ENCODE assay signal across 1 cellular context in the genomic region with DNA sequence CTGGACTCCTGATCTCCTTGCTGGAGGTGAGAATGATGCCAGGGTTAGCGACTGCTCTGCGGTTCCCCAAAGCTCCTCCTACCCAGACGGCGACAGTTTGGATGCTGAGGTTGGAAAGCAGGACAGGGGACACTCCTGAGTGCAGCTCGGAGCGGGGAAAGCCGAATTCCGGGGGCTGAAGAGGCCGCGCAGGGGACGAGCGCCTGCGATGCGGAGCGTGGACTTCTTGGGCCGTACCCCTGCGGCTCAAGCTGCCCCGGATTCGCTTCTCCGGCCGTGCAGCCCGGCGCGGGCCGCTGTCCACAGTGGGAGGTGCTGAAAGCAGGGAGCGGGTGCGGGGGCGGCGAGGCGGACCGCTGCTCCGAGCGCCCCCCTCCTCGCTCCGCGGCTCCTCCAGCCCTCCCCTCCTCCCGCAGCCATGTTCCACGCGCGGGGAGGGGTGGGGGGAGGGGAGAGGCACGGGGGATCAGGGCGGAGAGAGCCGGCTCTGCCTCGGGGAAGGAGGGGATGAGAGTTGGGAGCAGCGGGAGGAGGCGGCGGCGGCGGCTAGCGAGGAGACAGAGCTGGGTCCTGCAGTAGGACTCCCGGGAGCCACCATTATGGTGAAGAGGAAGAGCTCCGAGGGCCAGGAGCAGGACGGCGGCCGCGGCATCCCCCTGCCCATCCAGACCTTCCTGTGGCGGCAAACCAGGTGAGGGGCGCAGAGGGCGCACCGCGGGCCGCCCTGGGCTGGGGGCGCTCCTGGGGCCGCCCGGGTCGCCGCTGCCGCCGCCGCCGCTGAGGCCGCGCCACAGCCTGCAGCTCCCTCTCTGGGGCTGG.
TF ChIP-seq lines count a peak whose summit lies in the region.

A gene with protein sequence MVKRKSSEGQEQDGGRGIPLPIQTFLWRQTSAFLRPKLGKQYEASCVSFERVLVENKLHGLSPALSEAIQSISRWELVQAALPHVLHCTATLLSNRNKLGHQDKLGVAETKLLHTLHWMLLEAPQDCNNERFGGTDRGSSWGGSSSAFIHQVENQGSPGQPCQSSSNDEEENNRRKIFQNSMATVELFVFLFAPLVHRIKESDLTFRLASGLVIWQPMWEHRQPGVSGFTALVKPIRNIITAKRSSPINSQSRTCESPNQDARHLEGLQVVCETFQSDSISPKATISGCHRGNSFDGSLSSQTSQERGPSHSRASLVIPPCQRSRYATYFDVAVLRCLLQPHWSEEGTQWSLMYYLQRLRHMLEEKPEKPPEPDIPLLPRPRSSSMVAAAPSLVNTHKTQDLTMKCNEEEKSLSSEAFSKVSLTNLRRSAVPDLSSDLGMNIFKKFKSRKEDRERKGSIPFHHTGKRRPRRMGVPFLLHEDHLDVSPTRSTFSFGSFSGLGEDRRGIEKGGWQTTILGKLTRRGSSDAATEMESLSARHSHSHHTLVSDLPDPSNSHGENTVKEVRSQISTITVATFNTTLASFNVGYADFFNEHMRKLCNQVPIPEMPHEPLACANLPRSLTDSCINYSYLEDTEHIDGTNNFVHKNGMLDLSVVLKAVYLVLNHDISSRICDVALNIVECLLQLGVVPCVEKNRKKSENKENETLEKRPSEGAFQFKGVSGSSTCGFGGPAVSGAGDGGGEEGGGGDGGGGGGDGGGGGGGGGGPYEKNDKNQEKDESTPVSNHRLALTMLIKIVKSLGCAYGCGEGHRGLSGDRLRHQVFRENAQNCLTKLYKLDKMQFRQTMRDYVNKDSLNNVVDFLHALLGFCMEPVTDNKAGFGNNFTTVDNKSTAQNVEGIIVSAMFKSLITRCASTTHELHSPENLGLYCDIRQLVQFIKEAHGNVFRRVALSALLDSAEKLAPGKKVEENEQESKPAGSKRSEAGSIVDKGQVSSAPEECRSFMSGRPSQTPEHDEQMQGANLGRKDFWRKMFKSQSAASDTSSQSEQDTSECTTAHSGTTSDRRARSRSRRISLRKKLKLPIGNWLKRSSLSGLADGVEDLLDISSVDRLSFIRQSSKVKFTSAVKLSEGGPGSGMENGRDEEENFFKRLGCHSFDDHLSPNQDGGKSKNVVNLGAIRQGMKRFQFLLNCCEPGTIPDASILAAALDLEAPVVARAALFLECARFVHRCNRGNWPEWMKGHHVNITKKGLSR (N-terminal part only) (plus strand): TSS at position 359 of the 819 bp plus-strand sequence. CDS start 241 bp downstream, at position 600.

TF ChIP-seq in WTC11, 78 proteins besides CTCF, POLR2A, EP300 and RAD21 (continued from another document and continues in another):
- TF ChIP-seq, protein P1, sequence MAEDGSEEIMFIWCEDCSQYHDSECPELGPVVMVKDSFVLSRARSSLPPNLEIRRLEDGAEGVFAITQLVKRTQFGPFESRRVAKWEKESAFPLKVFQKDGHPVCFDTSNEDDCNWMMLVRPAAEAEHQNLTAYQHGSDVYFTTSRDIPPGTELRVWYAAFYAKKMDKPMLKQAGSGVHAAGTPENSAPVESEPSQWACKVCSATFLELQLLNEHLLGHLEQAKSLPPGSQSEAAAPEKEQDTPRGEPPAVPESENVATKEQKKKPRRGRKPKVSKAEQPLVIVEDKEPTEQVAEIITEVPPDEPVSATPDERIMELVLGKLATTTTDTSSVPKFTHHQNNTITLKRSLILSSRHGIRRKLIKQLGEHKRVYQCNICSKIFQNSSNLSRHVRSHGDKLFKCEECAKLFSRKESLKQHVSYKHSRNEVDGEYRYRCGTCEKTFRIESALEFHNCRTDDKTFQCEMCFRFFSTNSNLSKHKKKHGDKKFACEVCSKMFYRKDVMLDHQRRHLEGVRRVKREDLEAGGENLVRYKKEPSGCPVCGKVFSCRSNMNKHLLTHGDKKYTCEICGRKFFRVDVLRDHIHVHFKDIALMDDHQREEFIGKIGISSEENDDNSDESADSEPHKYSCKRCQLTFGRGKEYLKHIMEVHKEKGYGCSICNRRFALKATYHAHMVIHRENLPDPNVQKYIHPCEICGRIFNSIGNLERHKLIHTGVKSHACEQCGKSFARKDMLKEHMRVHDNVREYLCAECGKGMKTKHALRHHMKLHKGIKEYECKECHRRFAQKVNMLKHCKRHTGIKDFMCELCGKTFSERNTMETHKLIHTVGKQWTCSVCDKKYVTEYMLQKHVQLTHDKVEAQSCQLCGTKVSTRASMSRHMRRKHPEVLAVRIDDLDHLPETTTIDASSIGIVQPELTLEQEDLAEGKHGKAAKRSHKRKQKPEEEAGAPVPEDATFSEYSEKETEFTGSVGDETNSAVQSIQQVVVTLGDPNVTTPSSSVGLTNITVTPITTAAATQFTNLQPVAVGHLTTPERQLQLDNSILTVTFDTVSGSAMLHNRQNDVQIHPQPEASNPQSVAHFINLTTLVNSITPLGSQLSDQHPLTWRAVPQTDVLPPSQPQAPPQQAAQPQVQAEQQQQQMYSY (CRISPR knock-in tag; IDR thresholded peaks at IDR 0.05), result no peak
- peak; percentile 96 for TF ChIP-seq JUN (CRISPR knock-in tag; IDR thresholded peaks at IDR 0.05)
- TF ChIP-seq KAT7 (CRISPR knock-in tag; IDR thresholded peaks at IDR 0.05; ENCODE audit: borderline replicate concordance), result peak; percentile 82; the same call in 1 of the 2 replicates
- peak; percentile 95 for TF ChIP-seq NFE2L1 (CRISPR knock-in tag; IDR thresholded peaks at IDR 0.05)
- TF ChIP-seq OVOL2 (CRISPR knock-in tag; IDR thresholded peaks at IDR 0.05; ENCODE audit: borderline replicate concordance), result no peak
- TF ChIP-seq ZNF671 (CRISPR knock-in tag; IDR thresholded peaks at IDR 0.05), result no peak
- TF ChIP-seq, protein P2, sequence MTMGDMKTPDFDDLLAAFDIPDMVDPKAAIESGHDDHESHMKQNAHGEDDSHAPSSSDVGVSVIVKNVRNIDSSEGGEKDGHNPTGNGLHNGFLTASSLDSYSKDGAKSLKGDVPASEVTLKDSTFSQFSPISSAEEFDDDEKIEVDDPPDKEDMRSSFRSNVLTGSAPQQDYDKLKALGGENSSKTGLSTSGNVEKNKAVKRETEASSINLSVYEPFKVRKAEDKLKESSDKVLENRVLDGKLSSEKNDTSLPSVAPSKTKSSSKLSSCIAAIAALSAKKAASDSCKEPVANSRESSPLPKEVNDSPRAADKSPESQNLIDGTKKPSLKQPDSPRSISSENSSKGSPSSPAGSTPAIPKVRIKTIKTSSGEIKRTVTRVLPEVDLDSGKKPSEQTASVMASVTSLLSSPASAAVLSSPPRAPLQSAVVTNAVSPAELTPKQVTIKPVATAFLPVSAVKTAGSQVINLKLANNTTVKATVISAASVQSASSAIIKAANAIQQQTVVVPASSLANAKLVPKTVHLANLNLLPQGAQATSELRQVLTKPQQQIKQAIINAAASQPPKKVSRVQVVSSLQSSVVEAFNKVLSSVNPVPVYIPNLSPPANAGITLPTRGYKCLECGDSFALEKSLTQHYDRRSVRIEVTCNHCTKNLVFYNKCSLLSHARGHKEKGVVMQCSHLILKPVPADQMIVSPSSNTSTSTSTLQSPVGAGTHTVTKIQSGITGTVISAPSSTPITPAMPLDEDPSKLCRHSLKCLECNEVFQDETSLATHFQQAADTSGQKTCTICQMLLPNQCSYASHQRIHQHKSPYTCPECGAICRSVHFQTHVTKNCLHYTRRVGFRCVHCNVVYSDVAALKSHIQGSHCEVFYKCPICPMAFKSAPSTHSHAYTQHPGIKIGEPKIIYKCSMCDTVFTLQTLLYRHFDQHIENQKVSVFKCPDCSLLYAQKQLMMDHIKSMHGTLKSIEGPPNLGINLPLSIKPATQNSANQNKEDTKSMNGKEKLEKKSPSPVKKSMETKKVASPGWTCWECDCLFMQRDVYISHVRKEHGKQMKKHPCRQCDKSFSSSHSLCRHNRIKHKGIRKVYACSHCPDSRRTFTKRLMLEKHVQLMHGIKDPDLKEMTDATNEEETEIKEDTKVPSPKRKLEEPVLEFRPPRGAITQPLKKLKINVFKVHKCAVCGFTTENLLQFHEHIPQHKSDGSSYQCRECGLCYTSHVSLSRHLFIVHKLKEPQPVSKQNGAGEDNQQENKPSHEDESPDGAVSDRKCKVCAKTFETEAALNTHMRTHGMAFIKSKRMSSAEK (CRISPR knock-in tag; IDR thresholded peaks at IDR 0.05; ENCODE audit: borderline replicate concordance), result no peak
- TF ChIP-seq, protein P3, sequence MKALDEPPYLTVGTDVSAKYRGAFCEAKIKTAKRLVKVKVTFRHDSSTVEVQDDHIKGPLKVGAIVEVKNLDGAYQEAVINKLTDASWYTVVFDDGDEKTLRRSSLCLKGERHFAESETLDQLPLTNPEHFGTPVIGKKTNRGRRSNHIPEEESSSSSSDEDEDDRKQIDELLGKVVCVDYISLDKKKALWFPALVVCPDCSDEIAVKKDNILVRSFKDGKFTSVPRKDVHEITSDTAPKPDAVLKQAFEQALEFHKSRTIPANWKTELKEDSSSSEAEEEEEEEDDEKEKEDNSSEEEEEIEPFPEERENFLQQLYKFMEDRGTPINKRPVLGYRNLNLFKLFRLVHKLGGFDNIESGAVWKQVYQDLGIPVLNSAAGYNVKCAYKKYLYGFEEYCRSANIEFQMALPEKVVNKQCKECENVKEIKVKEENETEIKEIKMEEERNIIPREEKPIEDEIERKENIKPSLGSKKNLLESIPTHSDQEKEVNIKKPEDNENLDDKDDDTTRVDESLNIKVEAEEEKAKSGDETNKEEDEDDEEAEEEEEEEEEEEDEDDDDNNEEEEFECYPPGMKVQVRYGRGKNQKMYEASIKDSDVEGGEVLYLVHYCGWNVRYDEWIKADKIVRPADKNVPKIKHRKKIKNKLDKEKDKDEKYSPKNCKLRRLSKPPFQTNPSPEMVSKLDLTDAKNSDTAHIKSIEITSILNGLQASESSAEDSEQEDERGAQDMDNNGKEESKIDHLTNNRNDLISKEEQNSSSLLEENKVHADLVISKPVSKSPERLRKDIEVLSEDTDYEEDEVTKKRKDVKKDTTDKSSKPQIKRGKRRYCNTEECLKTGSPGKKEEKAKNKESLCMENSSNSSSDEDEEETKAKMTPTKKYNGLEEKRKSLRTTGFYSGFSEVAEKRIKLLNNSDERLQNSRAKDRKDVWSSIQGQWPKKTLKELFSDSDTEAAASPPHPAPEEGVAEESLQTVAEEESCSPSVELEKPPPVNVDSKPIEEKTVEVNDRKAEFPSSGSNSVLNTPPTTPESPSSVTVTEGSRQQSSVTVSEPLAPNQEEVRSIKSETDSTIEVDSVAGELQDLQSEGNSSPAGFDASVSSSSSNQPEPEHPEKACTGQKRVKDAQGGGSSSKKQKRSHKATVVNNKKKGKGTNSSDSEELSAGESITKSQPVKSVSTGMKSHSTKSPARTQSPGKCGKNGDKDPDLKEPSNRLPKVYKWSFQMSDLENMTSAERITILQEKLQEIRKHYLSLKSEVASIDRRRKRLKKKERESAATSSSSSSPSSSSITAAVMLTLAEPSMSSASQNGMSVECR (CRISPR knock-in tag; IDR thresholded peaks at IDR 0.05; ENCODE audit: borderline replicate concordance), result peak; percentile 98
- TF ChIP-seq, protein P4, sequence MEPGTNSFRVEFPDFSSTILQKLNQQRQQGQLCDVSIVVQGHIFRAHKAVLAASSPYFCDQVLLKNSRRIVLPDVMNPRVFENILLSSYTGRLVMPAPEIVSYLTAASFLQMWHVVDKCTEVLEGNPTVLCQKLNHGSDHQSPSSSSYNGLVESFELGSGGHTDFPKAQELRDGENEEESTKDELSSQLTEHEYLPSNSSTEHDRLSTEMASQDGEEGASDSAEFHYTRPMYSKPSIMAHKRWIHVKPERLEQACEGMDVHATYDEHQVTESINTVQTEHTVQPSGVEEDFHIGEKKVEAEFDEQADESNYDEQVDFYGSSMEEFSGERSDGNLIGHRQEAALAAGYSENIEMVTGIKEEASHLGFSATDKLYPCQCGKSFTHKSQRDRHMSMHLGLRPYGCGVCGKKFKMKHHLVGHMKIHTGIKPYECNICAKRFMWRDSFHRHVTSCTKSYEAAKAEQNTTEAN (CRISPR knock-in tag; IDR thresholded peaks at IDR 0.05), result peak; percentile 97
- TF ChIP-seq RELA (CRISPR knock-in tag; IDR thresholded peaks at IDR 0.05; ENCODE audit: borderline replicate concordance), result peak; percentile 98
- TF ChIP-seq TEAD1 (CRISPR knock-in tag; IDR thresholded peaks at IDR 0.05), result peak; percentile 95
- TF ChIP-seq, protein P5, sequence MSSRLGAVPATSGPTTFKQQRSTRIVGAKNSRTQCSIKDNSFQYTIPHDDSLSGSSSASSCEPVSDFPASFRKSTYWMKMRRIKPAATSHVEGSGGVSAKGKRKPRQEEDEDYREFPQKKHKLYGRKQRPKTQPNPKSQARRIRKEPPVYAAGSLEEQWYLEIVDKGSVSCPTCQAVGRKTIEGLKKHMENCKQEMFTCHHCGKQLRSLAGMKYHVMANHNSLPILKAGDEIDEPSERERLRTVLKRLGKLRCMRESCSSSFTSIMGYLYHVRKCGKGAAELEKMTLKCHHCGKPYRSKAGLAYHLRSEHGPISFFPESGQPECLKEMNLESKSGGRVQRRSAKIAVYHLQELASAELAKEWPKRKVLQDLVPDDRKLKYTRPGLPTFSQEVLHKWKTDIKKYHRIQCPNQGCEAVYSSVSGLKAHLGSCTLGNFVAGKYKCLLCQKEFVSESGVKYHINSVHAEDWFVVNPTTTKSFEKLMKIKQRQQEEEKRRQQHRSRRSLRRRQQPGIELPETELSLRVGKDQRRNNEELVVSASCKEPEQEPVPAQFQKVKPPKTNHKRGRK (CRISPR knock-in tag; IDR thresholded peaks at IDR 0.05; ENCODE audit: borderline replicate concordance), result peak; percentile 71; the same call in 1 of the 2 replicates
- peak; percentile 99 for TF ChIP-seq FOXP1 (CRISPR knock-in tag; IDR thresholded peaks at IDR 0.05; ENCODE audit: borderline replicate concordance)
- peak; percentile 92 for TF ChIP-seq TEAD4 (CRISPR knock-in tag; IDR thresholded peaks at IDR 0.05)
- TF ChIP-seq, protein P6, sequence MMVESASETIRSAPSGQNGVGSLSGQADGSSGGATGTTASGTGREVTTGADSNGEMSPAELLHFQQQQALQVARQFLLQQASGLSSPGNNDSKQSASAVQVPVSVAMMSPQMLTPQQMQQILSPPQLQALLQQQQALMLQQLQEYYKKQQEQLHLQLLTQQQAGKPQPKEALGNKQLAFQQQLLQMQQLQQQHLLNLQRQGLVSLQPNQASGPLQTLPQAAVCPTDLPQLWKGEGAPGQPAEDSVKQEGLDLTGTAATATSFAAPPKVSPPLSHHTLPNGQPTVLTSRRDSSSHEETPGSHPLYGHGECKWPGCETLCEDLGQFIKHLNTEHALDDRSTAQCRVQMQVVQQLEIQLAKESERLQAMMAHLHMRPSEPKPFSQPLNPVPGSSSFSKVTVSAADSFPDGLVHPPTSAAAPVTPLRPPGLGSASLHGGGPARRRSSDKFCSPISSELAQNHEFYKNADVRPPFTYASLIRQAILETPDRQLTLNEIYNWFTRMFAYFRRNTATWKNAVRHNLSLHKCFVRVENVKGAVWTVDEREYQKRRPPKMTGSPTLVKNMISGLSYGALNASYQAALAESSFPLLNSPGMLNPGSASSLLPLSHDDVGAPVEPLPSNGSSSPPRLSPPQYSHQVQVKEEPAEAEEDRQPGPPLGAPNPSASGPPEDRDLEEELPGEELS (CRISPR knock-in tag; IDR thresholded peaks at IDR 0.05), result peak; percentile 99
- TF ChIP-seq, protein P7, sequence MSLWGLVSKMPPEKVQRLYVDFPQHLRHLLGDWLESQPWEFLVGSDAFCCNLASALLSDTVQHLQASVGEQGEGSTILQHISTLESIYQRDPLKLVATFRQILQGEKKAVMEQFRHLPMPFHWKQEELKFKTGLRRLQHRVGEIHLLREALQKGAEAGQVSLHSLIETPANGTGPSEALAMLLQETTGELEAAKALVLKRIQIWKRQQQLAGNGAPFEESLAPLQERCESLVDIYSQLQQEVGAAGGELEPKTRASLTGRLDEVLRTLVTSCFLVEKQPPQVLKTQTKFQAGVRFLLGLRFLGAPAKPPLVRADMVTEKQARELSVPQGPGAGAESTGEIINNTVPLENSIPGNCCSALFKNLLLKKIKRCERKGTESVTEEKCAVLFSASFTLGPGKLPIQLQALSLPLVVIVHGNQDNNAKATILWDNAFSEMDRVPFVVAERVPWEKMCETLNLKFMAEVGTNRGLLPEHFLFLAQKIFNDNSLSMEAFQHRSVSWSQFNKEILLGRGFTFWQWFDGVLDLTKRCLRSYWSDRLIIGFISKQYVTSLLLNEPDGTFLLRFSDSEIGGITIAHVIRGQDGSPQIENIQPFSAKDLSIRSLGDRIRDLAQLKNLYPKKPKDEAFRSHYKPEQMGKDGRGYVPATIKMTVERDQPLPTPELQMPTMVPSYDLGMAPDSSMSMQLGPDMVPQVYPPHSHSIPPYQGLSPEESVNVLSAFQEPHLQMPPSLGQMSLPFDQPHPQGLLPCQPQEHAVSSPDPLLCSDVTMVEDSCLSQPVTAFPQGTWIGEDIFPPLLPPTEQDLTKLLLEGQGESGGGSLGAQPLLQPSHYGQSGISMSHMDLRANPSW (CRISPR knock-in tag; conservative IDR thresholded peaks at IDR 0.05; ENCODE audit: low read depth), result no peak
- no peak for TF ChIP-seq SOX15 (CRISPR knock-in tag; IDR thresholded peaks at IDR 0.05)
- TF ChIP-seq SP1 (CRISPR knock-in tag; conservative IDR thresholded peaks at IDR 0.05), result peak; percentile 86
- TF ChIP-seq ZNF423 (CRISPR knock-in tag; IDR thresholded peaks at IDR 0.05), result no peak; the same call in 1 of the 2 replicates
